ENCODE assay signal across 32 cellular contexts in genomic region chr5:132076983-132077382, GRCh38. TPM values are rescaled to one million over a fixed set of nuclear protein-coding genes. Genes with fewer than 3 reads are reported as not detected.
DNase-seq lines count a peak whose midpoint lies in the region; ATAC-seq and TF ChIP-seq lines count a peak whose summit lies in the region.
"Had no signal": no experiment of that assay in that cellular context is flagged by ENCODE, and none has a peak within 500 bp of the region (broad histone marks: within the 10 kb centered on the region; RNA-seq: fewer than 3 reads in every experiment).

No MANE protein-coding gene starts in this region.

- DNase-seq in natural killer cell (no peak), kidney tubule cell (ENCODE audit: low spot score) (peak; percentile 64), HPDE6-E6E7 (ENCODE audit: extremely low spot score) (no peak), SK-N-DZ (ENCODE audit: low spot score) (no peak), EL (no peak)
- DNase-seq in natural killer cell treated with Interleukin-12 subunit alpha and Interleukin-12 subunit beta and Interleukin-15 and Interleukin-18, amount 100 ng/mL, for 72 hours (ENCODE audit: low spot score): no peak
- DNase-seq in activated T-helper 1 cell treated with anti-CD3 and anti-CD28 coated beads, Interleukin-12 subunit alpha, Interleukin-12 subunit beta, Interleukin-2, Interleukin-4 antibody, amounts not matched to agents 30 ng/mL and 10 ng/mL and 1 ng/mL, durations not matched to agents 14 hours and 24 hours and 36 hours (ENCODE audit: low spot score): no peak
- DNase-seq in activated effector memory CD4-positive, alpha-beta T cell treated with anti-CD3 and anti-CD28 coated beads, Interleukin-2, amount 50 U/mL, for 16 hours: no peak
- DNase-seq: ACHN; activated gamma-delta T cell; BE2C; body of pancreas; dermis blood vessel endothelial cell; foreskin fibroblast; islet precursor cell; left ventricle myocardium inferior; mesendoderm; MM.1S; NCI-H1930; NCI-H524 treated with DMSO at 0.1 percent for 48 hours; NK-92 treated with Interleukin-12 subunit alpha and Interleukin-12 subunit beta, amount 100 ng/mL, for 24 hours; PC-9; right cardiac atrium; SK-N-SH; stimulated activated CD4-positive, alpha-beta T cell treated with anti-CD3 and anti-CD28 coated beads, Interleukin-1b, Interleukin-23, amount 100 ng/mL, for 48 hours; trophoblast cell had no signal

- TF ChIP-seq CTCF in natural killer cell (IDR thresholded peaks at IDR 0.05): no peak

- H3K36me3 Mint-ChIP-seq in natural killer cell: no peaks in the 10 kb centered on the region
- H3K36me3 Mint-ChIP-seq in natural killer cell treated with Interleukin-12 subunit alpha and Interleukin-12 subunit beta and Interleukin-15 and Interleukin-18, amount 100 ng/mL, for 72 hours: no peaks in the 10 kb centered on the region
- peaks cover 44% of the 10 kb centered on the region for H3K36me3 Mint-ChIP-seq in activated T-helper 1 cell treated with anti-CD3 and anti-CD28 coated beads, Interleukin-12 subunit alpha, Interleukin-12 subunit beta, Interleukin-2, Interleukin-4 antibody, amounts not matched to agents 30 ng/mL and 10 ng/mL and 1 ng/mL, durations not matched to agents 14 hours and 24 hours and 36 hours (ENCODE audit: low read depth)

- H3K27me3 Mint-ChIP-seq in natural killer cell (ENCODE audit: low read depth in 2 of 2): no peaks in the 10 kb centered on the region
- no peaks in the 10 kb centered on the region for H3K27me3 Mint-ChIP-seq in natural killer cell treated with Interleukin-12 subunit alpha and Interleukin-12 subunit beta and Interleukin-15 and Interleukin-18, amount 100 ng/mL, for 72 hours
- H3K27me3 Mint-ChIP-seq in activated T-helper 1 cell treated with anti-CD3 and anti-CD28 coated beads, Interleukin-12 subunit alpha, Interleukin-12 subunit beta, Interleukin-2, Interleukin-4 antibody, amounts not matched to agents 30 ng/mL and 10 ng/mL and 1 ng/mL, durations not matched to agents 14 hours and 24 hours and 36 hours (ENCODE audit: insufficient read depth): peaks cover 3% of the 10 kb centered on the region
- H3K27me3 Mint-ChIP-seq: central memory CD8-positive, alpha-beta T cell had no signal

- no peak for ATAC-seq in natural killer cell
- ATAC-seq in natural killer cell treated with Interleukin-12 subunit alpha and Interleukin-12 subunit beta and Interleukin-15 and Interleukin-18, amount 100 ng/mL, for 72 hours: no peak
- ATAC-seq: body of pancreas, right cardiac atrium had no signal

- intact Hi-C loops in natural killer cell (cut with micrococcal nuclease): no loop called here
- intact Hi-C loops in activated T-helper 1 cell treated with anti-CD3 and anti-CD28 coated beads, Interleukin-12 subunit alpha, Interleukin-12 subunit beta, Interleukin-2, Interleukin-4 antibody, amounts not matched to agents 30 ng/mL and 10 ng/mL and 1 ng/mL, durations not matched to agents 14 hours and 24 hours and 36 hours (cut with micrococcal nuclease): loop anchor here (1.0 to 10.0 kb wide), 3 partner anchors 38 to 668 kb away; partner anchors contain the start of gene CCNI2

- H3K4me1 Mint-ChIP-seq in natural killer cell: peaks cover 20 to 40% of the 10 kb centered on the region in 2 donors
- peaks cover 4 to 43% of the 10 kb centered on the region in 2 donors for H3K4me1 Mint-ChIP-seq in natural killer cell treated with Interleukin-12 subunit alpha and Interleukin-12 subunit beta and Interleukin-15 and Interleukin-18, amount 100 ng/mL, for 72 hours (ENCODE audit: low read depth in 2 of 2)
- peaks cover 86% of the 10 kb centered on the region for H3K4me1 Mint-ChIP-seq in activated T-helper 1 cell treated with anti-CD3 and anti-CD28 coated beads, Interleukin-12 subunit alpha, Interleukin-12 subunit beta, Interleukin-2, Interleukin-4 antibody, amounts not matched to agents 30 ng/mL and 10 ng/mL and 1 ng/mL, durations not matched to agents 14 hours and 24 hours and 36 hours (ENCODE audit: low read depth)

- no peaks in the 10 kb centered on the region for H3K9me3 Mint-ChIP-seq in natural killer cell
- H3K9me3 Mint-ChIP-seq in natural killer cell treated with Interleukin-12 subunit alpha and Interleukin-12 subunit beta and Interleukin-15 and Interleukin-18, amount 100 ng/mL, for 72 hours: no peaks in the 10 kb centered on the region
- H3K9me3 Mint-ChIP-seq in activated T-helper 1 cell treated with anti-CD3 and anti-CD28 coated beads, Interleukin-12 subunit alpha, Interleukin-12 subunit beta, Interleukin-2, Interleukin-4 antibody, amounts not matched to agents 30 ng/mL and 10 ng/mL and 1 ng/mL, durations not matched to agents 14 hours and 24 hours and 36 hours: no peaks in the 10 kb centered on the region
- H3K9me3 Mint-ChIP-seq: central memory CD8-positive, alpha-beta T cell had no signal

- peak overlapping the region; percentile 48 to 63 for H3K27ac Mint-ChIP-seq in natural killer cell
- H3K27ac Mint-ChIP-seq in natural killer cell treated with Interleukin-12 subunit alpha and Interleukin-12 subunit beta and Interleukin-15 and Interleukin-18, amount 100 ng/mL, for 72 hours: peak overlapping the region in 1 of 2 donors; percentile 71
- peak overlapping the region; percentile 88 for H3K27ac Mint-ChIP-seq in activated T-helper 1 cell treated with anti-CD3 and anti-CD28 coated beads, Interleukin-12 subunit alpha, Interleukin-12 subunit beta, Interleukin-2, Interleukin-4 antibody, amounts not matched to agents 30 ng/mL and 10 ng/mL and 1 ng/mL, durations not matched to agents 14 hours and 24 hours and 36 hours

- H3K4me3 Mint-ChIP-seq in natural killer cell: no peak overlapping the region
- no peak overlapping the region for H3K4me3 Mint-ChIP-seq in natural killer cell treated with Interleukin-12 subunit alpha and Interleukin-12 subunit beta and Interleukin-15 and Interleukin-18, amount 100 ng/mL, for 72 hours
- H3K4me3 Mint-ChIP-seq in activated T-helper 1 cell treated with anti-CD3 and anti-CD28 coated beads, Interleukin-12 subunit alpha, Interleukin-12 subunit beta, Interleukin-2, Interleukin-4 antibody, amounts not matched to agents 30 ng/mL and 10 ng/mL and 1 ng/mL, durations not matched to agents 14 hours and 24 hours and 36 hours: peak overlapping the region; percentile 78
- H3K4me3 Mint-ChIP-seq: central memory CD8-positive, alpha-beta T cell had no signal

RNA-seq across cellular contexts. Expression of gene CSF2, which starts 3.4 kb away (rescaled TPM):
- total RNA-seq in natural killer cell: 1 to 10 TPM in 1 of 3 donors, under 1 TPM in 2; 0.65 to 1.2 (median 0.82) TPM
- 100 to 1,000 TPM in 1 of 2 donors, 10 to 100 TPM in 1; 41.4 to 125 TPM for total RNA-seq in natural killer cell treated with Interleukin-12 subunit alpha and Interleukin-12 subunit beta and Interleukin-15 and Interleukin-18, amount 100 ng/mL, for 72 hours
- total RNA-seq in activated T-helper 1 cell treated with anti-CD3 and anti-CD28 coated beads, Interleukin-12 subunit alpha, Interleukin-12 subunit beta, Interleukin-2, Interleukin-4 antibody, amounts not matched to agents 30 ng/mL and 10 ng/mL and 1 ng/mL, durations not matched to agents 14 hours and 24 hours and 36 hours: 1,648 and 1,678 TPM in 2 replicates
- not detected in 2 replicates for polyA plus RNA-seq in SK-N-DZ (2014; cell fraction: cytosol; rRNA removed)
- not detected in 2 replicates for polyA plus RNA-seq in SK-N-DZ (2014; cell fraction: nucleus; rRNA removed)
- total RNA-seq: body of pancreas, esophagus muscularis mucosa, G401, H1, left ventricle myocardium inferior, PC-9, posterior vena cava, right cardiac atrium, subcutaneous adipose tissue had no signal
- polyA plus RNA-seq: H1, right cardiac atrium had no signal

RNA-seq across cellular contexts. Expression of gene IL3, which starts 16.5 kb away (rescaled TPM):
- total RNA-seq in natural killer cell: not detected
- under 1 TPM in 1 of 2 donors, not detected in 1; 0.36 TPM for total RNA-seq in natural killer cell treated with Interleukin-12 subunit alpha and Interleukin-12 subunit beta and Interleukin-15 and Interleukin-18, amount 100 ng/mL, for 72 hours
- 94.6 and 98.5 TPM in 2 replicates for total RNA-seq in activated T-helper 1 cell treated with anti-CD3 and anti-CD28 coated beads, Interleukin-12 subunit alpha, Interleukin-12 subunit beta, Interleukin-2, Interleukin-4 antibody, amounts not matched to agents 30 ng/mL and 10 ng/mL and 1 ng/mL, durations not matched to agents 14 hours and 24 hours and 36 hours
- not detected in 2 replicates for polyA plus RNA-seq in SK-N-DZ (2014; cell fraction: cytosol; rRNA removed)
- not detected in 2 replicates for polyA plus RNA-seq in SK-N-DZ (2014; cell fraction: nucleus; rRNA removed)
- total RNA-seq: body of pancreas, dermis blood vessel endothelial cell, esophagus muscularis mucosa, G401, H1, left ventricle myocardium inferior, PC-9, posterior vena cava, right cardiac atrium, subcutaneous adipose tissue had no signal
- polyA plus RNA-seq: H1, right cardiac atrium, SK-N-SH had no signal

Comparison
In these comparisons a context has a peak if more than half of its experiments do, and no peak if none do; other contexts are left out.
1. RNA of gene CSF2, which starts 3.4 kb away (total RNA-seq): 1,648 to 1,678 TPM in activated T-helper 1 cell treated with anti-CD3 and anti-CD28 coated beads, Interleukin-12 subunit alpha, Interleukin-12 subunit beta, Interleukin-2, Interleukin-4 antibody, amounts not matched to agents 30 ng/mL and 10 ng/mL and 1 ng/mL, durations not matched to agents 14 hours and 24 hours and 36 hours and 41.4 to 125 TPM in natural killer cell treated with Interleukin-12 subunit alpha and Interleukin-12 subunit beta and Interleukin-15 and Interleukin-18, amount 100 ng/mL, for 72 hours; 0.65 to 1.2 TPM in natural killer cell; every median in the first group is over 10 times any median in the second.
2. RNA of gene IL3, which starts 16.5 kb away (total RNA-seq): 94.6 to 98.5 TPM in activated T-helper 1 cell treated with anti-CD3 and anti-CD28 coated beads, Interleukin-12 subunit alpha, Interleukin-12 subunit beta, Interleukin-2, Interleukin-4 antibody, amounts not matched to agents 30 ng/mL and 10 ng/mL and 1 ng/mL, durations not matched to agents 14 hours and 24 hours and 36 hours; 0.36 TPM in natural killer cell treated with Interleukin-12 subunit alpha and Interleukin-12 subunit beta and Interleukin-15 and Interleukin-18, amount 100 ng/mL, for 72 hours and not detected in natural killer cell; every median in the first group is over 10 times any median in the second.